7 cellular contexts compared by ENCODE assay signal in genomic region chr10:11164806-11165590, GRCh38.
DNase-seq lines count a peak whose midpoint lies in the region; ATAC-seq, FAIRE-seq and TF ChIP-seq lines count a peak whose summit lies in the region.

No MANE protein-coding gene starts in this region.

- DNase-seq in HTR-8/SVneo (ENCODE audit: insufficient read length, low spot score) (peak; percentile 5), kidney tubule cell (ENCODE audit: low spot score) (peak; percentile 72), NCI-H187 treated with DMSO at 0.1 percent for 48 hours (lab: John Stamatoyannopoulos, UW) (no peak)
- DNase-seq in central memory CD4-positive, alpha-beta T cell, result peak; percentile 64
- DNase-seq in stimulated activated CD4-positive, alpha-beta T cell treated with anti-CD3 and anti-CD28 coated beads, Interleukin-15, amount 100 ng/mL, for 1 hour (ENCODE audit: low read depth in 1 of 2, low spot score in 1 of 2), result peak; percentile 28 to 39

- peak overlapping the region; percentile 71 for H3K4me3 ChIP-seq in WI38 (ENCODE audit: low read depth, low read length)

- no peak for FAIRE-seq in HTR-8/SVneo (lab: Jason Lieb, UNC)

- peak; percentile 27 for ATAC-seq in GM18909 (IDR thresholded peaks at IDR 0.05; ENCODE audit: poor library complexity, unreplicated experiment)

- no peak for TF ChIP-seq CTCF in WI38 (IDR thresholded peaks at IDR 0.05; ENCODE audit: low read depth, low read length)
